Comparison of ENCODE assay signal across 8 cellular contexts in the genomic region with DNA sequence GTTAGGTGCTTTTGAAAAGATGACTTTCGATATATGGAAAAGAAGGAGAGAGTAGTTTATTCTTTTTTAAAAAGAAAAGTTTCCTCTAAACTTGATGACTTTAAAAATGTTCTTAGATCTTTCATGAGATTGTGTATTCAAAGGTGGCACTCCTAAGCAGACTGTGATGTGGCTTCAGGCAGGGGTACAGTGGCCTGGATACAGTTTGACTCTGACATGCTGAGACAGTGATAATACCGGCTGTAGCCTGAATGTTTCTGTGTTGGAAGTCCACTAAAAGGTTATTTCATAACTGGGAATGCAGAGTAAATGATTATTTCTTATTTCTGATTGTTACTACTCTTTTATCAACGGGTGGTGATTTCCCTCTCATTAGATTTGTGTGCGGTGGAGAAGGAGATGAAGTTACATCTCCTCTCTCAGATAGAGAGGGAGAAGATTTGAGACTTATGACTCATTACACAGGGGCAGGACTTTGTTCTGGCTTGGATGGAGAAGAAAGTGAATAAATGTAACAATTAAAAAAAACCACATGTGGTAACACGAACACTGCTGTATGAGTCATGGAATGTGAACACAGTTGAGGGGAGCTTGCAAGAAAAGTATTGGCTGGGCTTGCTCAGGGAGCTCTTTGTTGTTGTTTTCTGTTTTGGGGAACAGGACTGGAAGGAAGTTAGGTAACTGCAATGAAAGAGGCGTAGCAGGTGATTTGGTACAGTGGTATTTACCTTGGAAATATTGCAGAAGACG. TPM values are rescaled to one million over a fixed set of nuclear protein-coding genes. Genes with fewer than 3 reads are reported as not detected.
DNase-seq lines count a peak whose midpoint lies in the region; ATAC-seq and TF ChIP-seq lines count a peak whose summit lies in the region.

No MANE protein-coding gene starts in this region.

- peak; percentile 60 for ATAC-seq in activated CD8-positive, alpha-beta memory T cell treated with anti-CD3 and anti-CD28 coated beads, Interleukin-2, amount 10 ng/mL, durations not matched to agents 7 days and 5 days
- ATAC-seq in natural killer cell (peak; percentile 32 to 83 (median 59)), GM18873 (IDR thresholded peaks at IDR 0.05; ENCODE audit: low FRiP score, unreplicated experiment) (no peak)

- no peak for TF ChIP-seq CTCF in natural killer cell (IDR thresholded peaks at IDR 0.05)

- no peaks in the 10 kb centered on the region for H3K36me3 ChIP-seq in MG63

- intact Hi-C loops in natural killer cell (cut with micrococcal nuclease), result no loop called here

- no peaks in the 10 kb centered on the region for H3K9me3 Mint-ChIP-seq in activated CD8-positive, alpha-beta memory T cell treated with anti-CD3 and anti-CD28 coated beads, Interleukin-2, amount 10 ng/mL, durations not matched to agents 7 days and 5 days (ENCODE audit: low read depth)
- H3K9me3 Mint-ChIP-seq in natural killer cell, result no peaks in the 10 kb centered on the region

- no peak overlapping the region for H3K27ac Mint-ChIP-seq in activated CD8-positive, alpha-beta memory T cell treated with anti-CD3 and anti-CD28 coated beads, Interleukin-2, amount 10 ng/mL, durations not matched to agents 7 days and 5 days
- H3K27ac Mint-ChIP-seq in natural killer cell, result peak overlapping the region in 1 of 2 donors; percentile 34

- no peak overlapping the region for H3K4me3 ChIP-seq in MG63

- H3K27me3 ChIP-seq in MG63, result no peaks in the 10 kb centered on the region

- CTCF ChIA-PET in activated CD8-positive, alpha-beta memory T cell treated with anti-CD3 and anti-CD28 coated beads, Interleukin-2, amount 10 ng/mL, durations not matched to agents 7 days and 5 days (lab: Charles Lee), result no interaction called here

- H3K36me3 Mint-ChIP-seq in activated CD8-positive, alpha-beta memory T cell treated with anti-CD3 and anti-CD28 coated beads, Interleukin-2, amount 10 ng/mL, durations not matched to agents 7 days and 5 days, result peaks cover 1% of the 10 kb centered on the region
- H3K36me3 Mint-ChIP-seq in natural killer cell, result no peaks in the 10 kb centered on the region

- DNase-seq in activated CD8-positive, alpha-beta memory T cell treated with anti-CD3 and anti-CD28 coated beads, Interleukin-2, amount 10 ng/mL, durations not matched to agents 7 days and 5 days, result no peak
- no peak for DNase-seq in activated CD8-positive, alpha-beta memory T cell treated with anti-CD3 and anti-CD28 coated beads, Interleukin-2, amount 50 U/mL, for 48 hours
- DNase-seq in MG63 (peak; percentile 44), astrocyte of the hippocampus (ENCODE audit: low read depth, low spot score) (peak; percentile 91), natural killer cell (no peak), GOT3 (lab: John Stamatoyannopoulos, UW) (no peak), NCI-H1105 (lab: John Stamatoyannopoulos, UW) (no peak)

- H3K9me3 ChIP-seq in MG63, result no peaks in the 10 kb centered on the region

- H3K27me3 Mint-ChIP-seq in activated CD8-positive, alpha-beta memory T cell treated with anti-CD3 and anti-CD28 coated beads, Interleukin-2, amount 10 ng/mL, durations not matched to agents 7 days and 5 days, result peaks cover 61% of the 10 kb centered on the region
- H3K27me3 Mint-ChIP-seq in natural killer cell (ENCODE audit: low read depth in 2 of 2), result peaks cover 27 to 47% of the 10 kb centered on the region in 2 donors

- peaks cover 8% of the 10 kb centered on the region for H3K4me1 Mint-ChIP-seq in activated CD8-positive, alpha-beta memory T cell treated with anti-CD3 and anti-CD28 coated beads, Interleukin-2, amount 10 ng/mL, durations not matched to agents 7 days and 5 days
- peaks cover 8 to 15% of the 10 kb centered on the region in 2 donors for H3K4me1 Mint-ChIP-seq in natural killer cell

- H3K4me3 Mint-ChIP-seq in activated CD8-positive, alpha-beta memory T cell treated with anti-CD3 and anti-CD28 coated beads, Interleukin-2, amount 10 ng/mL, durations not matched to agents 7 days and 5 days, result no peak overlapping the region
- H3K4me3 Mint-ChIP-seq in natural killer cell, result no peak overlapping the region

RNA-seq across cellular contexts. Expression of gene SPTSSB, which starts 21.6 kb away (rescaled TPM):
- total RNA-seq in activated CD8-positive, alpha-beta memory T cell treated with anti-CD3 and anti-CD28 coated beads, Interleukin-2, amount 10 ng/mL, durations not matched to agents 7 days and 5 days, result not detected
- total RNA-seq in MG63 (2014; rRNA removed; shearing (Covaris generic); ENCODE audit: low replicate concordance), result not detected in 2 replicates
- total RNA-seq in natural killer cell, result 10 to 100 TPM in 2 of 3 donors, 1 to 10 TPM in 1; 7.3 to 14.1 (median 11.1) TPM

Comparison
In these comparisons a context has a peak if more than half of its experiments do, and no peak if none do; other contexts are left out.
1. DNase-seq: peak in MG63 (single experiment) and astrocyte of the hippocampus (single experiment); none in activated CD8-positive, alpha-beta memory T cell treated with anti-CD3 and anti-CD28 coated beads, Interleukin-2, amount 10 ng/mL, durations not matched to agents 7 days and 5 days (single experiment), activated CD8-positive, alpha-beta memory T cell treated with anti-CD3 and anti-CD28 coated beads, Interleukin-2, amount 50 U/mL, for 48 hours (single experiment), natural killer cell (single experiment), GOT3 (single experiment) and NCI-H1105 (single experiment).